Comparison of ENCODE assay signal across 8 cellular contexts in the genomic region with DNA sequence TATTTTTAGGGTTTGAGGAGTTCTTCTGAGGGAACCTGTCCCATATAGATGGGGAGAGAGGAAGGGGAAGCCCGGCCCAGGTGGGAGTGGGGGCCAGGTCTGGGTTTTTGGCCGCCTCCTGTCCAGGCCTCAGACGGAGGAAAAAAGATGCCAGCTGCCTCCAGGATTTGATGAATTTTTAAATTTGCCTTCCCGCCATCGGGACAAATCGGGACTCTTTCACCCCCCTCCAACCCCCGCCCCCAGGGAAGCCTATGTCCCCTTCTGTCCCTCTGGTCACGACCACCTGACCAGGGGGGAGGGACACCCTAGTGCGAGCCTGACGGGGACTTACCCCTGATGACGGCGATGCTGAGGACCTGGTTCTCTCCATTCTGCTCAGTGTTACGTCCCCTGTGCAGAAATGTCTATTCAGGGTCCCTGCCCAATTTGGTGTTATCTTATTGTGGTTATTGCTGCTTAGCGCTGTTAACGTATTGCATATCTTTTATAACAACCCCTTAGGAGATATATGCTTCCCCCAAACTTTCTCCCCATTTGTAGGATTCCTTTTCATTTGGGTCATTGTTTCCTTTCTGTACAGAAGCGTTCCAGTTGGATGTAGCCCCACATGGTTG.
DNase-seq lines count a peak whose midpoint lies in the region; ATAC-seq, FAIRE-seq and TF ChIP-seq lines count a peak whose summit lies in the region.

No MANE protein-coding gene starts in this region.

- H3K4me1 ChIP-seq in DOHH2 (ENCODE audit: control insufficient read depth, low read length) (peaks cover 30% of the 10 kb centered on the region), SJCRH30 (peaks cover 4% of the 10 kb centered on the region; the same call in 1 of the 2 replicates), mesodermal cell (ENCODE audit: control insufficient read depth, insufficient read depth, low read length, poor library complexity, severe bottlenecking) (peaks cover 17% of the 10 kb centered on the region)

- H3K9me2 ChIP-seq in DOHH2 (replicated peaks; ENCODE audit: control insufficient read depth, low read length), result no peaks in the 10 kb centered on the region

- H3K9me3 ChIP-seq in DOHH2 (ENCODE audit: control insufficient read depth, insufficient read depth, low read length) (no peaks in the 10 kb centered on the region), SJCRH30 (replicated peaks) (no peaks in the 10 kb centered on the region), mesodermal cell (ENCODE audit: control insufficient read depth, low read length) (no peaks in the 10 kb centered on the region)

- H3K36me3 ChIP-seq in DOHH2 (ENCODE audit: control insufficient read depth, low read length), result peaks cover 48% of the 10 kb centered on the region
- peaks cover 8% of the 10 kb centered on the region; the same call in 1 of the 2 replicates for H3K36me3 ChIP-seq in SJCRH30
- peaks cover 14% of the 10 kb centered on the region for H3K36me3 ChIP-seq in mesodermal cell (ENCODE audit: control insufficient read depth, insufficient read depth, low read length)

- peak overlapping the region; percentile 95 for H3K4me3 ChIP-seq in DOHH2 (ENCODE audit: low read length)
- peak overlapping the region; percentile 88 for H3K4me3 ChIP-seq in SJCRH30
- peak overlapping the region; percentile 82 for H3K4me3 ChIP-seq in mesodermal cell (ENCODE audit: extremely low read depth, insufficient read depth, low read length, poor library complexity, severe bottlenecking)

- WGBS in mesodermal cell (ENCODE audit: insufficient coverage in 2 of 2), 2 experiments, result 0 to 3% methylated on average over 6 of the region's 16 CpGs

- TF ChIP-seq CTCF in DOHH2 (IDR thresholded peaks at IDR 0.05; ENCODE audit: low read depth, low read length, poor library complexity, severe bottlenecking), result no peak

- peaks cover 75% of the 10 kb centered on the region for H3K79me2 ChIP-seq in DOHH2 (ENCODE audit: control insufficient read depth, low read length)

- H3K9me3 Mint-ChIP-seq in effector memory CD8-positive, alpha-beta T cell, result no peaks in the 10 kb centered on the region

- peaks cover 10% of the 10 kb centered on the region for H4K20me1 ChIP-seq in DOHH2 (ENCODE audit: control insufficient read depth, insufficient read depth, low read depth, low read length)

- peaks cover 7% of the 10 kb centered on the region; the same call in 1 of the 2 replicates for H3F3A ChIP-seq in DOHH2 (ENCODE audit: control insufficient read depth, insufficient read depth)

- H3K27ac Mint-ChIP-seq in effector memory CD8-positive, alpha-beta T cell, result peak overlapping the region; percentile 95 to 96

- ATAC-seq in GM21786 (IDR thresholded peaks at IDR 0.05; ENCODE audit: unreplicated experiment) (peak; percentile 49), GM19023 (IDR thresholded peaks at IDR 0.05; ENCODE audit: unreplicated experiment) (no peak)
- peak; percentile 44 for ATAC-seq in effector memory CD8-positive, alpha-beta T cell (replicated peaks)

- H3K4me2 ChIP-seq in DOHH2 (ENCODE audit: low read length), result peak overlapping the region; percentile 88

- DNase-seq in SJCRH30 (peak; percentile 26 to 46), urothelium cell line (ENCODE audit: low spot score) (peak; percentile 56), hippocampal formation (lab: John Stamatoyannopoulos, UW) (no peak)
- DNase-seq in effector memory CD8-positive, alpha-beta T cell, result no peak

- H3K27ac ChIP-seq in DOHH2 (ENCODE audit: low read depth, low read length) (peak overlapping the region; percentile 29), SJCRH30 (peak overlapping the region; percentile 38; the same call in 1 of the 2 replicates), mesodermal cell (ENCODE audit: low read depth, low read length, severe bottlenecking) (no peak overlapping the region)

- H3K27me3 Mint-ChIP-seq in effector memory CD8-positive, alpha-beta T cell, result no peaks in the 10 kb centered on the region

- peak; percentile 97 for FAIRE-seq in urothelium cell line (lab: Jason Lieb, UNC)

- H3K4me1 Mint-ChIP-seq in effector memory CD8-positive, alpha-beta T cell (ENCODE audit: low read depth in 2 of 2), result peaks cover 22 to 49% of the 10 kb centered on the region in 2 donors

- H3K4me3 Mint-ChIP-seq in effector memory CD8-positive, alpha-beta T cell, result peak overlapping the region; percentile 96 to 98

- H3K27me3 ChIP-seq in DOHH2 (ENCODE audit: control insufficient read depth, low read length) (no peaks in the 10 kb centered on the region), SJCRH30 (no peaks in the 10 kb centered on the region)

- peaks cover 21% of the 10 kb centered on the region for H3K36me3 Mint-ChIP-seq in effector memory CD8-positive, alpha-beta T cell (ENCODE audit: insufficient read depth)

Comparison
In these comparisons a context has a peak if more than half of its experiments do, and no peak if none do; other contexts are left out.
1. DNase-seq: peak in SJCRH30 (2 of 2) and urothelium cell line (single experiment); none in effector memory CD8-positive, alpha-beta T cell (0 of 3) and hippocampal formation (0 of 2).
2. Peak in every context shown above with its lines, with median percentiles within 50 percentile points of each other: H3K4me3 ChIP-seq.